ENCODE assay signal across 18 cellular contexts in genomic region chr17:76789235-76789788, GRCh38. TPM values are rescaled to one million over a fixed set of nuclear protein-coding genes. Genes with fewer than 3 reads are reported as not detected.
DNase-seq lines count a peak whose midpoint lies in the region; TF ChIP-seq lines count a peak whose summit lies in the region.
"Had no signal": no experiment of that assay in that cellular context is flagged by ENCODE, and none has a peak within 500 bp of the region (broad histone marks: within the 10 kb centered on the region; RNA-seq: fewer than 3 reads in every experiment).

No MANE protein-coding gene starts in this region.

- peaks cover 20% of the 10 kb centered on the region for H3K9me3 Mint-ChIP-seq in endodermal cell
- H3K9me3 Mint-ChIP-seq in endothelial cell (ENCODE audit: unreplicated experiment), result no peaks in the 10 kb centered on the region
- H3K9me3 Mint-ChIP-seq: activated naive CD4-positive, alpha-beta T cell treated with anti-CD3 and anti-CD28 coated beads, Interleukin-2, amount 50 U/mL, for 24 hours; stimulated activated effector memory CD8-positive, alpha-beta T cell treated with anti-CD3 and anti-CD28 coated beads, Interleukin-12 subunit alpha, Interleukin-12 subunit beta, amount 100 ng/mL, for 72 hours; T-helper 2 cell treated with Interferon-gamma antibody and Interleukin-4, amounts not matched to agents 5 μg/mL and 100 μg/mL, for 36 hours had no signal

- TF ChIP-seq POLR2A in thyroid gland (IDR thresholded peaks at IDR 0.05), result no peak

- H3K9me3 ChIP-seq in endodermal cell (ENCODE audit: control insufficient read depth, low read length) (no peaks in the 10 kb centered on the region), thyroid gland (no peaks in the 10 kb centered on the region)
- H3K9me3 ChIP-seq: A549, ovary, upper lobe of left lung had no signal

- peak; percentile 20 for DNase-seq in NCI-H748 (lab: John Stamatoyannopoulos, UW; ENCODE audit: unreplicated experiment)
- no peak for DNase-seq in NCI-H748 treated with DMSO at 0.1 percent for 48 hours (lab: John Stamatoyannopoulos, UW)
- peak; percentile 22 for DNase-seq in NCI-H526 treated with DMSO at 0.1 percent for 48 hours (lab: John Stamatoyannopoulos, UW)
- no peak for DNase-seq in endodermal cell
- peak; percentile 3 to 18 for DNase-seq in thyroid gland
- no peak for DNase-seq in endothelial cell (ENCODE audit: low spot score)
- DNase-seq in activated CD8-positive, alpha-beta memory T cell treated with anti-CD3 and anti-CD28 coated beads, Interleukin-2, amount 50 U/mL, for 4 hours, result no peak
- DNase-seq in coronary artery (ENCODE audit: low spot score), result no peak
- DNase-seq: activated CD8-positive, alpha-beta memory T cell treated with anti-CD3 and anti-CD28 coated beads, Interleukin-2, amount 50 U/mL, for 48 hours; hypothalamus; left cardiac atrium; ovary had no signal

- H3K4me3 ChIP-seq in endodermal cell (ENCODE audit: low read length) (no peak overlapping the region), thyroid gland (replicated peaks in 1 of 3) (no peak overlapping the region), coronary artery (no peak overlapping the region)
- H3K4me3 ChIP-seq: A549, ovary, skin epidermis, upper lobe of left lung had no signal

- H3K9ac ChIP-seq in endodermal cell (ENCODE audit: extremely low read depth, low read length, poor library complexity, severe bottlenecking), result no peak overlapping the region

- H3K27me3 ChIP-seq in endodermal cell (ENCODE audit: control insufficient read depth, insufficient read depth, low read length, poor library complexity, severe bottlenecking), result no peaks in the 10 kb centered on the region
- no peaks in the 10 kb centered on the region for H3K27me3 ChIP-seq in thyroid gland
- H3K27me3 ChIP-seq: ovary, upper lobe of left lung had no signal

- H3K27me3 Mint-ChIP-seq in endodermal cell (ENCODE audit: insufficient read depth), result no peaks in the 10 kb centered on the region
- no peaks in the 10 kb centered on the region for H3K27me3 Mint-ChIP-seq in endothelial cell (ENCODE audit: unreplicated experiment)
- H3K27me3 Mint-ChIP-seq: activated naive CD4-positive, alpha-beta T cell treated with anti-CD3 and anti-CD28 coated beads, Interleukin-2, amount 50 U/mL, for 24 hours had no signal

- H3K4me3 Mint-ChIP-seq in endodermal cell (no peak overlapping the region), endothelial cell (ENCODE audit: unreplicated experiment) (no peak overlapping the region)
- H3K4me3 Mint-ChIP-seq: activated naive CD4-positive, alpha-beta T cell treated with anti-CD3 and anti-CD28 coated beads, Interleukin-2, amount 50 U/mL, for 24 hours; stimulated activated effector memory CD8-positive, alpha-beta T cell treated with anti-CD3 and anti-CD28 coated beads, Interleukin-12 subunit alpha, Interleukin-12 subunit beta, amount 100 ng/mL, for 72 hours; T-helper 2 cell treated with Interferon-gamma antibody and Interleukin-4, amounts not matched to agents 5 μg/mL and 100 μg/mL, for 36 hours had no signal

- intact Hi-C loops in thyroid gland (cut with DNase I), result no loop called here

- no peak for TF ChIP-seq CTCF in endodermal cell (conservative IDR thresholded peaks at IDR 0.05)
- TF ChIP-seq CTCF in thyroid gland (IDR thresholded peaks at IDR 0.05), result no peak
- TF ChIP-seq CTCF in endothelial cell (IDR thresholded peaks at IDR 0.05; ENCODE audit: unreplicated experiment), result no peak
- TF ChIP-seq CTCF in coronary artery (IDR thresholded peaks at IDR 0.05), result no peak

- H3K27ac Mint-ChIP-seq in endodermal cell (peak overlapping the region; percentile 60), endothelial cell (ENCODE audit: unreplicated experiment) (no peak overlapping the region)
- H3K27ac Mint-ChIP-seq: activated naive CD4-positive, alpha-beta T cell treated with anti-CD3 and anti-CD28 coated beads, Interleukin-2, amount 50 U/mL, for 24 hours; stimulated activated effector memory CD8-positive, alpha-beta T cell treated with anti-CD3 and anti-CD28 coated beads, Interleukin-12 subunit alpha, Interleukin-12 subunit beta, amount 100 ng/mL, for 72 hours; T-helper 2 cell treated with Interferon-gamma antibody and Interleukin-4, amounts not matched to agents 5 μg/mL and 100 μg/mL, for 36 hours had no signal

- H3K4me1 ChIP-seq in endodermal cell (ENCODE audit: control insufficient read depth, insufficient read depth, low read length), result no peaks in the 10 kb centered on the region
- peaks cover 0 to 3% of the 10 kb centered on the region in 2 donors for H3K4me1 ChIP-seq in thyroid gland

- peaks cover 17% of the 10 kb centered on the region for H3K36me3 Mint-ChIP-seq in endodermal cell (ENCODE audit: low read depth)
- H3K36me3 Mint-ChIP-seq in endothelial cell (ENCODE audit: low read depth, unreplicated experiment), result peaks cover 5% of the 10 kb centered on the region
- H3K36me3 Mint-ChIP-seq: stimulated activated effector memory CD8-positive, alpha-beta T cell treated with anti-CD3 and anti-CD28 coated beads, Interleukin-12 subunit alpha, Interleukin-12 subunit beta, amount 100 ng/mL, for 72 hours had no signal

- H3K27ac ChIP-seq in endodermal cell (ENCODE audit: low read depth, low read length) (no peak overlapping the region), thyroid gland (no peak overlapping the region), coronary artery (no peak overlapping the region)
- H3K27ac ChIP-seq: A549, ovary, skin epidermis had no signal

- H3K36me3 ChIP-seq in endodermal cell (ENCODE audit: control insufficient read depth, insufficient read depth, low read length) (peaks cover 4% of the 10 kb centered on the region), thyroid gland (no peaks in the 10 kb centered on the region)
- H3K36me3 ChIP-seq: ovary had no signal

- WGBS in endodermal cell (ENCODE audit: insufficient coverage in 1 of 2, insufficient read length in 1 of 2), 2 experiments, result 84 to 90% methylated on average over 7 to 8 of the region's 8 CpGs
- 34 to 44% methylated on average over 8 of the region's 8 CpGs for WGBS in thyroid gland, 2 donors

- no peaks in the 10 kb centered on the region for H3K4me1 Mint-ChIP-seq in endodermal cell
- no peaks in the 10 kb centered on the region for H3K4me1 Mint-ChIP-seq in endothelial cell (ENCODE audit: unreplicated experiment)

RNA-seq across cellular contexts. Expression of gene MFSD11, which starts 51.4 kb away (rescaled TPM):
- total RNA-seq in endodermal cell (10 to 100 TPM; 29.3 to 33.3 TPM), thyroid gland (10 to 100 TPM; 34.1 to 53.3 (median 44.3) TPM), endothelial cell (ENCODE audit: unreplicated experiment) (37.3 TPM)
- polyA plus RNA-seq in endodermal cell (2013, experiment 1 of 2), result 22.3 TPM
- 18.9 TPM for polyA plus RNA-seq in endodermal cell (2013, experiment 2 of 2)

RNA-seq across cellular contexts. Expression of gene SRSF2, which starts 52.2 kb away (rescaled TPM):
- 100 to 1,000 TPM; 255 to 307 TPM for total RNA-seq in endodermal cell
- polyA plus RNA-seq in endodermal cell (2013, experiment 1 of 2), result 314 TPM
- polyA plus RNA-seq in endodermal cell (2013, experiment 2 of 2), result 252 TPM
- total RNA-seq in thyroid gland, result 100 to 1,000 TPM; 269 to 614 (median 400) TPM
- total RNA-seq in endothelial cell (ENCODE audit: unreplicated experiment), result 215 TPM

Comparison
In these comparisons a context has a peak if more than half of its experiments do, and no peak if none do; other contexts are left out.
1. DNase-seq: peak in NCI-H748 (single experiment), NCI-H526 treated with DMSO at 0.1 percent for 48 hours (single experiment) and thyroid gland (2 of 2); none in NCI-H748 treated with DMSO at 0.1 percent for 48 hours (single experiment), endodermal cell (single experiment), endothelial cell (single experiment), activated CD8-positive, alpha-beta memory T cell treated with anti-CD3 and anti-CD28 coated beads, Interleukin-2, amount 50 U/mL, for 4 hours (single experiment) and coronary artery (single experiment).